ENCODE assay signal across 24 cellular contexts in genomic region chr13:38630780-38631179, GRCh38. TPM values are rescaled to one million over a fixed set of nuclear protein-coding genes. Genes with fewer than 3 reads are reported as not detected.
DNase-seq lines count a peak whose midpoint lies in the region; ATAC-seq lines count a peak whose summit lies in the region.
"Had no signal": no experiment of that assay in that cellular context is flagged by ENCODE, and none has a peak within 500 bp of the region (broad histone marks: within the 10 kb centered on the region; RNA-seq: fewer than 3 reads in every experiment).

No MANE protein-coding gene starts in this region.

- peak overlapping the region; percentile 63 for H3K4me3 ChIP-seq in ACC112 (ENCODE audit: low read depth, low read length)
- H3K4me3 ChIP-seq in adipocyte (ENCODE audit: low read length): no peak overlapping the region
- H3K4me3 ChIP-seq: GM12878 had no signal

- no peak overlapping the region for H3K9ac ChIP-seq in adipocyte (ENCODE audit: low read length)

- H3K79me2 ChIP-seq in ACC112 (ENCODE audit: control insufficient read depth, insufficient read depth, low read length, unreplicated experiment): no peaks in the 10 kb centered on the region

- peak overlapping the region; percentile 76 for H2AFZ ChIP-seq in ACC112 (ENCODE audit: low read length, unreplicated experiment)

- H3K27me3 ChIP-seq in ACC112 (ENCODE audit: insufficient read depth, low read length) (no peaks in the 10 kb centered on the region; the same call in 1 of the 2 replicates), adipocyte (replicated peaks; ENCODE audit: control insufficient read depth, insufficient read depth, low read length) (no peaks in the 10 kb centered on the region)

- DNase-seq in H4 (ENCODE audit: low spot score) (peak; percentile 6), adipocyte (ENCODE audit: low read depth) (peak; percentile 86), fibroblast of the conjunctiva (ENCODE audit: low read depth) (peak; percentile 74), occipital lobe (lab: John Stamatoyannopoulos, UW) (no peak), amygdala (lab: John Stamatoyannopoulos, UW) (no peak)
- DNase-seq in activated CD4-positive, CD25-positive, alpha-beta regulatory T cell (lab: John Stamatoyannopoulos, UW): no peak
- DNase-seq: activated CD4-positive, alpha-beta T cell treated with anti-CD3 and anti-CD28 coated beads, Interleukin-2, amount 10 ng/mL, durations not matched to agents 7 days and 5 days; activated naive CD8-positive, alpha-beta T cell treated with anti-CD3 and anti-CD28 coated beads, Interleukin-2, amount 50 U/mL, for 24 hours; NCI-H1417 treated with DMSO at 0.1 percent for 48 hours; NCI-H2171; NCI-H774; nucleus accumbens; SIG-M5; stimulated activated CD4-positive, alpha-beta T cell treated with anti-CD3 and anti-CD28 coated beads, Interleukin-12 subunit alpha, Interleukin-12 subunit beta, amount 100 ng/mL, for 4 hours; stimulated activated CD8-positive, alpha-beta memory T cell treated with anti-CD3 and anti-CD28 coated beads, Interleukin-4, amount 100 ng/mL, for 48 hours; substantia nigra; T-helper 1 cell had no signal

- peaks cover 4% of the 10 kb centered on the region for H3K4me1 ChIP-seq in ACC112 (ENCODE audit: control insufficient read depth, insufficient read depth, low read length, unreplicated experiment)
- peaks cover 7% of the 10 kb centered on the region for H3K4me1 ChIP-seq in adipocyte (ENCODE audit: control insufficient read depth, insufficient read depth, low read length)

- no peak for ATAC-seq in HG02884 (IDR thresholded peaks at IDR 0.05; ENCODE audit: unreplicated experiment)
- ATAC-seq: activated naive CD8-positive, alpha-beta T cell treated with anti-CD3 and anti-CD28 coated beads, Interleukin-2, amount 50 U/mL, for 24 hours; GM12878 had no signal

- no peaks in the 10 kb centered on the region for H3K36me3 ChIP-seq in ACC112 (ENCODE audit: insufficient read depth, low read length)
- no peaks in the 10 kb centered on the region for H3K36me3 ChIP-seq in adipocyte (ENCODE audit: control insufficient read depth, insufficient read depth, low read length, severe bottlenecking)

- H3K27ac ChIP-seq in ACC112 (ENCODE audit: low read depth, low read length): peak overlapping the region; percentile 64
- H3K27ac ChIP-seq: C4-2B, epithelial cell of prostate had no signal

- no peaks in the 10 kb centered on the region for H3K9me3 ChIP-seq in adipocyte (ENCODE audit: control insufficient read depth, low read length)

RNA-seq across cellular contexts. Expression of gene FREM2, which starts 56.1 kb away (rescaled TPM):
- 0.46 and 0.51 TPM in 2 replicates for total RNA-seq in H4 (2014; rRNA removed; shearing (Covaris generic))
- 2.7 TPM for total RNA-seq in occipital lobe
- total RNA-seq: A172; activated CD4-positive, alpha-beta T cell treated with anti-CD3 and anti-CD28 coated beads, Interleukin-2, amount 10 ng/mL, durations not matched to agents 7 days and 5 days; dermis microvascular lymphatic vessel endothelial cell had no signal

Comparison
In these comparisons a context has a peak if more than half of its experiments do, and no peak if none do; other contexts are left out.
1. DNase-seq: peak in H4 (single experiment), adipocyte (single experiment) and fibroblast of the conjunctiva (single experiment); none in activated CD4-positive, CD25-positive, alpha-beta regulatory T cell (0 of 4), occipital lobe (single experiment) and amygdala (0 of 56).